In genomic region chr7:128693373-128694015, GRCh38 we compare ENCODE assay signal across 5 cellular contexts. TPM values are rescaled to one million over a fixed set of nuclear protein-coding genes. Genes with fewer than 3 reads are reported as not detected.
"Had no signal": no experiment of that assay in that cellular context is flagged by ENCODE, and none has a peak within 500 bp of the region (broad histone marks: within the 10 kb centered on the region; RNA-seq: fewer than 3 reads in every experiment).

No MANE protein-coding gene starts in this region.

- DNase-seq: H9, HCEC 1CT, KBM-7 had no signal

- H2AFZ ChIP-seq: GM23338 had no signal

- H3K4me3 Mint-ChIP-seq: GM23338, H9 had no signal

- H3K4me2 ChIP-seq: GM23338 had no signal

- H3K4me3 ChIP-seq: GM23338 had no signal

- ATAC-seq: GM23338 had no signal

- H3K27ac Mint-ChIP-seq: GM23338, H9 had no signal

RNA-seq across cellular contexts. Expression of gene GARIN1A, which starts 21.4 kb away (rescaled TPM):
- total RNA-seq: GM23338 had no signal
- polyA plus RNA-seq: H1 had no signal
